In the genomic region with DNA sequence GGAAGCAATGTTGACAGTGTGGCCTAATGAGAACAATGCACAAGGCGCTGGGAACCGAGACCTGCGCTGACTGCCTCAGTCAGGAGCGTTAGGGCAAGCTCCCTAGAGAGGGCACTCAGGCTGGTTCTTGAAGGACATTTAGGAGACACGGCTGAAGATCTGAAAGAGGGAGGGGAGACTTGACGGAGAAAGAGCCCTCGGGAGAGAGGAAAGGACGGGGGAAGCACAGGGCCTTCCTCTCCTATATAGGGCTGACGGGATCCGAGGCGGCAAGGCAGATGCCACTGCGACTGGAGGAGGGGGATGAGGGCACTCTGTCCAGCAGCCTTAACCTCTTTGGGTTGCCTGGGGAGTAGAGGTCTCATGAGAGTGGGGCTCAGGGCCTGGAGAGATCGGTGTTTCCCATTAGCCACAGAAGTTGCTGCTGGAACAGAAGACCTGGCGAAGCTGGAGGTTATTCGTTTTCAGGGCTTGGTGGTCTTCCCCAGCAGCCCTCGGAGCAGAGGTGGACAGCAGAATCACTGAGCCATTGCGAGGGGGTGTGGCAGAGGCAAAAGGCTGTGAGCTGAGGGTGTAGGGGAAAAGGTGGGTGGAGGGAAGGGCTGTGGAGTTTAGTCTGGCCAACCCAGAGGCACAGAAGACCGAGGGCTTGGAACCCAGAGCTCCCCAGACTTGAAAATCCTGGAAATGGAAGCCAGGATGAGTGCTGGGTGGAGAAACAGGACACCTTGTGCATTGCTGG, we compare ENCODE assay signal across 24 cellular contexts. TPM values are rescaled to one million over a fixed set of nuclear protein-coding genes. Genes with fewer than 3 reads are reported as not detected.
"Had no signal": no experiment of that assay in that cellular context is flagged by ENCODE, and none has a peak within 500 bp of the region (broad histone marks: within the 10 kb centered on the region; RNA-seq: fewer than 3 reads in every experiment).

No MANE protein-coding gene starts in this region.

- H3K27ac ChIP-seq: adrenal gland, breast epithelium, esophagus muscularis mucosa, neutrophil, pancreas, thyroid gland, uterus had no signal

- H3K27me3 ChIP-seq: adrenal gland, breast epithelium, neutrophil, pancreas, thyroid gland, uterus had no signal

- H3K4me1 ChIP-seq: adrenal gland, breast epithelium, esophagus muscularis mucosa, pancreas, uterus had no signal

- H3K9me3 Mint-ChIP-seq: activated CD8-positive, alpha-beta T cell treated with anti-CD3 and anti-CD28 coated beads for 36 hours; activated naive CD4-positive, alpha-beta T cell treated with anti-CD3 and anti-CD28 coated beads, Interleukin-2, amount 50 U/mL, for 72 hours; immature natural killer cell had no signal

- ATAC-seq: activated CD8-positive, alpha-beta T cell treated with anti-CD3 and anti-CD28 coated beads for 36 hours; activated naive CD4-positive, alpha-beta T cell treated with anti-CD3 and anti-CD28 coated beads, Interleukin-2, amount 50 U/mL, for 72 hours; activated T-cell treated with anti-CD3 and anti-CD28 coated beads, Interleukin-2, amount 50 U/mL, for 72 hours; naive thymus-derived CD8-positive, alpha-beta T cell; pancreas had no signal

- H3K36me3 ChIP-seq: adrenal gland, breast epithelium, pancreas, thyroid gland, uterus had no signal

- DNase-seq: activated B cell treated with CpG ODN at 0.5 μM for 24 hours; activated CD4-positive, alpha-beta T cell treated with anti-CD3 and anti-CD28 coated beads for 48 hours; activated CD8-positive, alpha-beta T cell treated with anti-CD3 and anti-CD28 coated beads for 36 hours; activated effector memory CD4-positive, alpha-beta T cell treated with anti-CD3 and anti-CD28 coated beads, Interleukin-2, amount 50 U/mL, for 16 hours; activated T-cell treated with anti-CD3 and anti-CD28 coated beads, Interleukin-2, amount 50 U/mL, for 72 hours; cerebellar nuclear complex; effector CD4-positive, alpha-beta T cell; immature natural killer cell; mesendoderm; naive thymus-derived CD8-positive, alpha-beta T cell; pancreas; stimulated activated naive CD4-positive, alpha-beta T cell treated with Interleukin-2 at 50 U/mL for 16 hours; T-helper 1 cell; T-helper 9 cell; thyroid gland; uterus had no signal

- H3K9me3 ChIP-seq: adrenal gland, breast epithelium, esophagus muscularis mucosa, neutrophil, pancreas, thyroid gland, uterus had no signal

- H3K4me1 Mint-ChIP-seq: activated B cell treated with CpG ODN at 0.5 μM for 24 hours had no signal

- FAIRE-seq: astrocyte, pancreas had no signal

- H3K4me3 Mint-ChIP-seq: activated B cell treated with CpG ODN at 0.5 μM for 24 hours; activated CD8-positive, alpha-beta T cell treated with anti-CD3 and anti-CD28 coated beads for 36 hours; activated T-cell treated with anti-CD3 and anti-CD28 coated beads, Interleukin-2, amount 50 U/mL, for 72 hours; immature natural killer cell; naive thymus-derived CD8-positive, alpha-beta T cell had no signal

- H3K4me3 ChIP-seq: adrenal gland, breast epithelium, esophagus muscularis mucosa, pancreas, thyroid gland, uterus had no signal

- H3K36me3 Mint-ChIP-seq: activated naive CD4-positive, alpha-beta T cell treated with anti-CD3 and anti-CD28 coated beads, Interleukin-2, amount 50 U/mL, for 72 hours had no signal

- H3K27ac Mint-ChIP-seq: activated B cell treated with CpG ODN at 0.5 μM for 24 hours; activated CD8-positive, alpha-beta T cell treated with anti-CD3 and anti-CD28 coated beads for 36 hours; activated naive CD4-positive, alpha-beta T cell treated with anti-CD3 and anti-CD28 coated beads, Interleukin-2, amount 50 U/mL, for 72 hours; activated T-cell treated with anti-CD3 and anti-CD28 coated beads, Interleukin-2, amount 50 U/mL, for 72 hours had no signal

RNA-seq across cellular contexts. Expression of a gene that starts 36.0 kb away (rescaled TPM):
- total RNA-seq: activated B cell treated with CpG ODN at 0.5 μM for 24 hours; activated CD8-positive, alpha-beta T cell treated with anti-CD3 and anti-CD28 coated beads for 36 hours; activated naive CD4-positive, alpha-beta T cell treated with anti-CD3 and anti-CD28 coated beads, Interleukin-2, amount 50 U/mL, for 72 hours; activated T-cell treated with anti-CD3 and anti-CD28 coated beads, Interleukin-2, amount 50 U/mL, for 72 hours; astrocyte; breast epithelium; esophagus muscularis mucosa; lower leg skin; naive thymus-derived CD8-positive, alpha-beta T cell; pancreas; subcutaneous adipose tissue; thyroid gland had no signal
- polyA plus RNA-seq: adrenal gland; naive thymus-derived CD8-positive, alpha-beta T cell; pancreas had no signal
